In the genomic region with DNA sequence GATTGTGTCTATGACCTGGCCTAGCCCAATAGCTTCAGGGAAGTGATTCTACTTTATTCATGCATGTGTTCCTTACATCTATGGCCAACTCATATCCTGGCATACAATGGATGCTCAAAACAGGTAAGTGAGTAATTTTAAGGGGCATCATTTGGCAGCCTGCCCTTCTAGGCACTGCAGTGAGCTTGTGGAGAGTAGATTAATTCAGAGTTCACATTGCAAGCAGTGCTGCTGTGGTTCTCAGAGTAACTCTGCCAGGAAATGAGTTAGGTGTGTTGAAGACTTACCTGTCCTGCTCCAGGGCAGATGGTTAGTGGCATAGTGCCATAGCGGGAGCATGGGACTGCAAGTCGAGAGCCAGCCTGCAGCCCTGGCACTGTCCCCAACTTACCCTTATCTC, we compare ENCODE assay signal across 25 cellular contexts.
"Had no signal": no experiment of that assay in that cellular context is flagged by ENCODE, and none has a peak within 500 bp of the region (broad histone marks: within the 10 kb centered on the region; RNA-seq: fewer than 3 reads in every experiment).

No MANE protein-coding gene starts in this region.

- ATAC-seq: activated naive CD4-positive, alpha-beta T cell treated with anti-CD3 and anti-CD28 coated beads, Interleukin-2, amount 50 U/mL, for 72 hours; activated T-helper 17 cell treated with anti-CD3 and anti-CD28 coated beads, Interleukin-2, amount 50 U/mL, for 72 hours; left cardiac atrium; psoas muscle had no signal

- H3K36me3 ChIP-seq: ascending aorta, brain microvascular endothelial cell, colonic mucosa, pancreas, right atrium auricular region, spleen, thoracic aorta, upper lobe of left lung had no signal

- H3K9me3 Mint-ChIP-seq: activated naive CD4-positive, alpha-beta T cell treated with anti-CD3 and anti-CD28 coated beads, Interleukin-2, amount 50 U/mL, for 72 hours; activated T-cell treated with anti-CD3 and anti-CD28 coated beads, Interleukin-2, amount 50 U/mL, for 24 hours had no signal

- H3K27ac Mint-ChIP-seq: activated naive CD4-positive, alpha-beta T cell treated with anti-CD3 and anti-CD28 coated beads, Interleukin-2, amount 50 U/mL, for 72 hours; activated T-cell treated with anti-CD3 and anti-CD28 coated beads, Interleukin-2, amount 50 U/mL, for 24 hours; activated T-helper 17 cell treated with anti-CD3 and anti-CD28 coated beads, Interleukin-2, amount 50 U/mL, for 72 hours; memory B cell; natural killer cell treated with Interleukin-12 subunit alpha and Interleukin-12 subunit beta and Interleukin-15 and Interleukin-18, amount 100 ng/mL, for 72 hours had no signal

- H3K27ac ChIP-seq: ascending aorta, brain microvascular endothelial cell, colonic mucosa, dorsolateral prefrontal cortex, pancreas, psoas muscle, right atrium auricular region, thoracic aorta, upper lobe of left lung had no signal

- H3K27me3 Mint-ChIP-seq: activated T-cell treated with anti-CD3 and anti-CD28 coated beads, Interleukin-2, amount 50 U/mL, for 24 hours had no signal

- H3K27me3 ChIP-seq: ascending aorta, brain microvascular endothelial cell, colonic mucosa, pancreas, right atrium auricular region, upper lobe of left lung had no signal

- H3K4me1 ChIP-seq: ascending aorta, colonic mucosa, pancreas, psoas muscle, right atrium auricular region, upper lobe of left lung had no signal

- H3K4me3 Mint-ChIP-seq: activated T-cell treated with anti-CD3 and anti-CD28 coated beads, Interleukin-2, amount 50 U/mL, for 24 hours; activated T-helper 17 cell treated with anti-CD3 and anti-CD28 coated beads, Interleukin-2, amount 50 U/mL, for 72 hours; memory B cell; natural killer cell treated with Interleukin-12 subunit alpha and Interleukin-12 subunit beta and Interleukin-15 and Interleukin-18, amount 100 ng/mL, for 72 hours had no signal

- H3K4me3 ChIP-seq: ascending aorta, colonic mucosa, dorsolateral prefrontal cortex, pancreas, psoas muscle, right atrium auricular region, spleen, thoracic aorta, upper lobe of left lung had no signal

- H3K4me1 Mint-ChIP-seq: activated T-helper 17 cell treated with anti-CD3 and anti-CD28 coated beads, Interleukin-2, amount 50 U/mL, for 72 hours; memory B cell had no signal

- DNase-seq: activated CD4-positive, alpha-beta T cell treated with anti-CD3 and anti-CD28 coated beads for 1 hour; activated CD8-positive, alpha-beta memory T cell treated with anti-CD3 and anti-CD28 coated beads for 24 hours; activated CD8-positive, alpha-beta memory T cell treated with anti-CD3 and anti-CD28 coated beads, Interleukin-2, amount 50 U/mL, for 4 hours; activated T-cell treated with anti-CD3 and anti-CD28 coated beads, Interleukin-2, amount 50 U/mL, for 24 hours; brain microvascular endothelial cell; colonic mucosa; dorsolateral prefrontal cortex; foreskin melanocyte; glutamatergic neuron; hippocampal formation; left cardiac atrium; pancreas; spleen; stimulated activated CD4-positive, alpha-beta T cell treated with anti-CD3 and anti-CD28 coated beads, Interleukin-4, amount 100 ng/mL, for 24 hours; stimulated activated naive CD4-positive, alpha-beta T cell treated with Interleukin-2 at 50 U/mL for 16 hours; T-helper 9 cell; upper lobe of left lung had no signal

- H3K9me3 ChIP-seq: ascending aorta, colonic mucosa, pancreas, psoas muscle, right atrium auricular region, spleen, thoracic aorta, upper lobe of left lung had no signal

- H3K36me3 Mint-ChIP-seq: activated naive CD4-positive, alpha-beta T cell treated with anti-CD3 and anti-CD28 coated beads, Interleukin-2, amount 50 U/mL, for 72 hours; memory B cell; natural killer cell treated with Interleukin-12 subunit alpha and Interleukin-12 subunit beta and Interleukin-15 and Interleukin-18, amount 100 ng/mL, for 72 hours had no signal
